In genomic region chr16:50491516-50491915, GRCh38 we compare ENCODE assay signal across 22 cellular contexts. TPM values are rescaled to one million over a fixed set of nuclear protein-coding genes. Genes with fewer than 3 reads are reported as not detected.
"Had no signal": no experiment of that assay in that cellular context is flagged by ENCODE, and none has a peak within 500 bp of the region (broad histone marks: within the 10 kb centered on the region; RNA-seq: fewer than 3 reads in every experiment).

No MANE protein-coding gene starts in this region.

- H3K4me3 ChIP-seq: MG63, SJSA1, SK-N-MC had no signal

- DNase-seq: IMR-90, KG1, MG63, NCI-H1092, NCI-H1105 treated with DMSO at 0.1 percent for 48 hours, NCI-H1417 treated with DMSO at 0.1 percent for 48 hours, NCI-H146, NCI-H187, NCI-H2029, NCI-H2081 treated with DMSO at 0.1 percent for 48 hours, NCI-H2171, NCI-H226, NCI-H446, NCI-H510A, NCI-H524 treated with DMSO at 0.1 percent for 48 hours, NCI-H69, NCI-H774, Right ventricle myocardium superior, RPMI8226, SIG-M5 had no signal

- H3K9me3 ChIP-seq: MG63, SJSA1 had no signal

- H3K4me1 ChIP-seq: SJSA1 had no signal

- H3K27ac ChIP-seq: SJSA1, SK-N-MC had no signal

- H3K36me3 ChIP-seq: MG63, SJSA1 had no signal

- H3K27me3 ChIP-seq: MG63, SJSA1 had no signal

RNA-seq across cellular contexts. Expression of gene NKD1, which starts 56.7 kb away (rescaled TPM):
- total RNA-seq: IMR-90 had no signal
- polyA plus RNA-seq: IMR-90 had no signal
